ENCODE assay signal across 19 cellular contexts in genomic region chr10:15399060-15399661, GRCh38. TPM values are rescaled to one million over a fixed set of nuclear protein-coding genes. Genes with fewer than 3 reads are reported as not detected.
DNase-seq lines count a peak whose midpoint lies in the region; ATAC-seq, FAIRE-seq and TF ChIP-seq lines count a peak whose summit lies in the region.
"Had no signal": no experiment of that assay in that cellular context is flagged by ENCODE, and none has a peak within 500 bp of the region (broad histone marks: within the 10 kb centered on the region; RNA-seq: fewer than 3 reads in every experiment).

No MANE protein-coding gene starts in this region.

- H3K9me3 Mint-ChIP-seq in activated naive CD8-positive, alpha-beta T cell treated with anti-CD3 and anti-CD28 coated beads for 36 hours: peaks cover 12% of the 10 kb centered on the region
- H3K9me3 Mint-ChIP-seq in activated CD8-positive, alpha-beta T cell treated with anti-CD3 and anti-CD28 coated beads for 36 hours: peaks cover 2% of the 10 kb centered on the region

- H3K36me3 Mint-ChIP-seq in activated naive CD8-positive, alpha-beta T cell treated with anti-CD3 and anti-CD28 coated beads for 36 hours: no peaks in the 10 kb centered on the region
- no peaks in the 10 kb centered on the region for H3K36me3 Mint-ChIP-seq in activated CD8-positive, alpha-beta T cell treated with anti-CD3 and anti-CD28 coated beads for 36 hours (ENCODE audit: low read depth)
- H3K36me3 Mint-ChIP-seq: CD4-positive, alpha-beta memory T cell had no signal

- H3K36me3 ChIP-seq in liver (ENCODE audit: control insufficient read depth in 4 of 4, insufficient read depth in 3 of 4, low read depth in 1 of 4, low read length in 3 of 4) (no peaks in the 10 kb centered on the region), small intestine (ENCODE audit: control insufficient read depth in 2 of 2, insufficient read depth in 2 of 2, low read length in 2 of 2) (no peaks in the 10 kb centered on the region)
- H3K36me3 ChIP-seq: HAP-1 had no signal

- POLR2A ChIA-PET in activated CD8-positive, alpha-beta T cell treated with anti-CD3 and anti-CD28 coated beads for 36 hours (lab: Charles Lee): no interaction called here

- no peak overlapping the region for H3K27ac Mint-ChIP-seq in activated naive CD8-positive, alpha-beta T cell treated with anti-CD3 and anti-CD28 coated beads for 36 hours
- H3K27ac Mint-ChIP-seq in activated CD8-positive, alpha-beta T cell treated with anti-CD3 and anti-CD28 coated beads for 36 hours: no peak overlapping the region
- H3K27ac Mint-ChIP-seq: CD4-positive, alpha-beta memory T cell; HFFc6 had no signal

- no peaks in the 10 kb centered on the region for H3K27me3 ChIP-seq in liver (ENCODE audit: control insufficient read depth in 4 of 4, insufficient read depth in 4 of 4, low read length in 3 of 4)
- H3K27me3 ChIP-seq in small intestine (ENCODE audit: control insufficient read depth in 2 of 2, insufficient read depth in 2 of 2, low read length in 2 of 2): no peaks in the 10 kb centered on the region

- TF ChIP-seq CTCF in liver (IDR thresholded peaks at IDR 0.05; ENCODE audit: low read depth, low read length, missing input control): no peak
- TF ChIP-seq CTCF in activated CD8-positive, alpha-beta T cell treated with anti-CD3 and anti-CD28 coated beads for 36 hours (IDR thresholded peaks at IDR 0.05): no peak

- intact Hi-C loops in left colon (cut with DNase I, micrococcal nuclease): no loop called here
- intact Hi-C loops in activated CD8-positive, alpha-beta T cell treated with anti-CD3 and anti-CD28 coated beads for 36 hours (cut with micrococcal nuclease): no loop called here

- H3K9me3 ChIP-seq in liver (ENCODE audit: control insufficient read depth in 4 of 4, low read length in 3 of 4): peaks cover 0 to 3% (median 3%) of the 10 kb centered on the region in 4 donors
- H3K9me3 ChIP-seq in small intestine (ENCODE audit: control insufficient read depth, low read depth): no peaks in the 10 kb centered on the region
- H3K9me3 ChIP-seq: HAP-1 had no signal

- FAIRE-seq in small intestine (lab: Jason Lieb, UNC): no peak
- FAIRE-seq: G401.6, GM12892, H54 had no signal

- CTCF ChIA-PET in activated CD8-positive, alpha-beta T cell treated with anti-CD3 and anti-CD28 coated beads for 36 hours (lab: Charles Lee): interaction anchor here (0.9 kb wide), 1 partner anchor 19 kb away, joined by 3 read pairs; no protein-coding TSS in a partner anchor

- ATAC-seq in left colon: peak; percentile 77
- no peak for ATAC-seq in activated CD8-positive, alpha-beta T cell treated with anti-CD3 and anti-CD28 coated beads for 36 hours

- no peak overlapping the region for H3K4me3 ChIP-seq in liver (ENCODE audit: low read depth in 1 of 3, low read length in 3 of 3)
- no peak overlapping the region for H3K4me3 ChIP-seq in small intestine (ENCODE audit: low read depth in 1 of 2, low read length in 2 of 2)
- H3K4me3 ChIP-seq: HAP-1 had no signal

- DNase-seq in left colon (no peak), mucosa of gallbladder (ENCODE audit: low spot score) (peak; percentile 23), small intestine (peak; percentile 13), NCI-H226 (no peak)
- no peak for DNase-seq in activated naive CD8-positive, alpha-beta T cell treated with anti-CD3 and anti-CD28 coated beads for 36 hours
- no peak for DNase-seq in activated CD8-positive, alpha-beta T cell treated with anti-CD3 and anti-CD28 coated beads for 36 hours
- DNase-seq: C1 segment of cervical spinal cord; Calu3; CD4-positive, alpha-beta memory T cell; COR-L47; DMS53; DMS79 treated with DMSO at 0.1 percent for 48 hours; GOT3; HFFc6 had no signal

- 77% methylated on average over 1 of the region's 1 CpG for WGBS in liver
- WGBS in small intestine, 3 donors: 67 to 78% (median 72%) methylated on average over 1 of the region's 1 CpG

- no peak overlapping the region for H3K4me3 Mint-ChIP-seq in activated naive CD8-positive, alpha-beta T cell treated with anti-CD3 and anti-CD28 coated beads for 36 hours
- H3K4me3 Mint-ChIP-seq in activated CD8-positive, alpha-beta T cell treated with anti-CD3 and anti-CD28 coated beads for 36 hours: no peak overlapping the region
- H3K4me3 Mint-ChIP-seq: CD4-positive, alpha-beta memory T cell; HFFc6 had no signal

- H3K4me1 ChIP-seq in liver (ENCODE audit: control insufficient read depth in 4 of 4, insufficient read depth in 4 of 4, low read length in 3 of 4) (no peaks in the 10 kb centered on the region), small intestine (ENCODE audit: control insufficient read depth in 2 of 2, insufficient read depth in 1 of 2, low read depth in 1 of 2, low read length in 1 of 2) (no peaks in the 10 kb centered on the region)
- H3K4me1 ChIP-seq: HAP-1 had no signal

- no peak overlapping the region for H3K9ac ChIP-seq in liver (ENCODE audit: low read depth in 1 of 2, low read length in 2 of 2)

- no peak for TF ChIP-seq RAD21 in liver (IDR thresholded peaks at IDR 0.05)

- no peaks in the 10 kb centered on the region for H3K27me3 Mint-ChIP-seq in activated naive CD8-positive, alpha-beta T cell treated with anti-CD3 and anti-CD28 coated beads for 36 hours
- H3K27me3 Mint-ChIP-seq in activated CD8-positive, alpha-beta T cell treated with anti-CD3 and anti-CD28 coated beads for 36 hours: peaks cover 4% of the 10 kb centered on the region

- no peaks in the 10 kb centered on the region for H3K4me1 Mint-ChIP-seq in activated naive CD8-positive, alpha-beta T cell treated with anti-CD3 and anti-CD28 coated beads for 36 hours
- no peaks in the 10 kb centered on the region for H3K4me1 Mint-ChIP-seq in activated CD8-positive, alpha-beta T cell treated with anti-CD3 and anti-CD28 coated beads for 36 hours (ENCODE audit: low read depth)
- H3K4me1 Mint-ChIP-seq: CD4-positive, alpha-beta memory T cell had no signal

- H3K27ac ChIP-seq in liver (ENCODE audit: low read depth in 1 of 2, low read length in 2 of 2): no peak overlapping the region
- no peak overlapping the region for H3K27ac ChIP-seq in small intestine (ENCODE audit: low read depth in 1 of 2, low read length in 1 of 2)

TF ChIP-seq in liver, 16 proteins besides CTCF, POLR2A, EP300 and RAD21:
- TF ChIP-seq GABPA (IDR thresholded peaks at IDR 0.05 in 1 of 2, conservative IDR thresholded peaks at IDR 0.05 in 1 of 2): no peak
- TF ChIP-seq HNF4A (conservative IDR thresholded peaks at IDR 0.05): peak; percentile 14 to 43

RNA-seq across cellular contexts. Expression of gene FAM171A1, which starts 28.1 kb away (rescaled TPM):
- total RNA-seq in left colon: 10 to 100 TPM; 53.5 to 60.5 TPM
- 1 to 10 TPM; 2.5 to 8.8 TPM for total RNA-seq in liver
- polyA plus RNA-seq in liver: 10 to 100 TPM in 1 of 2 donors, 1 to 10 TPM in 1; 6.6 to 10.2 TPM
- 73.9 TPM for total RNA-seq in mucosa of gallbladder
- 10 to 100 TPM in 1 of 3 donors, 1 to 10 TPM in 2; 9.2 to 28.4 (median 9.5) TPM for polyA plus RNA-seq in small intestine
- total RNA-seq in activated naive CD8-positive, alpha-beta T cell treated with anti-CD3 and anti-CD28 coated beads for 36 hours: 1 to 10 TPM; 5.6 to 7.0 TPM
- total RNA-seq in activated CD8-positive, alpha-beta T cell treated with anti-CD3 and anti-CD28 coated beads for 36 hours: 1 to 10 TPM; 4.2 to 5.1 TPM

Comparison
In these comparisons a context has a peak if more than half of its experiments do, and no peak if none do; other contexts are left out.
1. DNase-seq: peak in mucosa of gallbladder (single experiment) and small intestine (single experiment); none in left colon (0 of 2), activated naive CD8-positive, alpha-beta T cell treated with anti-CD3 and anti-CD28 coated beads for 36 hours (single experiment), activated CD8-positive, alpha-beta T cell treated with anti-CD3 and anti-CD28 coated beads for 36 hours (single experiment) and NCI-H226 (single experiment).